Comparison of ENCODE assay signal across 22 cellular contexts in genomic region chr10:85976267-85976793, GRCh38.
"Had no signal": no experiment of that assay in that cellular context is flagged by ENCODE, and none has a peak within 500 bp of the region (broad histone marks: within the 10 kb centered on the region; RNA-seq: fewer than 3 reads in every experiment).

No MANE protein-coding gene starts in this region.

- H2AFZ ChIP-seq: parathyroid adenoma had no signal

- H3K9me3 ChIP-seq: vagina had no signal

- H3K4me3 Mint-ChIP-seq: activated B cell treated with CpG ODN at 0.5 μM for 24 hours; activated naive CD8-positive, alpha-beta T cell treated with anti-CD3 and anti-CD28 coated beads, Interleukin-2, amount 10 ng/mL, durations not matched to agents 7 days and 5 days; brain; central memory CD8-positive, alpha-beta T cell; naive B cell; stimulated activated naive B cell treated with anti-CD40 and anti-IgM and Interleukin-4, amounts not matched to agents 10 μg/mL and 1 μg/mL and 100 μg/mL, for 72 hours had no signal

- H3K9me3 Mint-ChIP-seq: central memory CD8-positive, alpha-beta T cell had no signal

- H3K4me1 Mint-ChIP-seq: activated B cell treated with CpG ODN at 0.5 μM for 24 hours; activated naive CD8-positive, alpha-beta T cell treated with anti-CD3 and anti-CD28 coated beads, Interleukin-2, amount 10 ng/mL, durations not matched to agents 7 days and 5 days; brain; central memory CD8-positive, alpha-beta T cell; naive B cell; stimulated activated naive B cell treated with anti-CD40 and anti-IgM and Interleukin-4, amounts not matched to agents 10 μg/mL and 1 μg/mL and 100 μg/mL, for 72 hours had no signal

- H3K4me3 ChIP-seq: coronary artery, heart left ventricle, left lung, tibial nerve, vagina had no signal

- H3K36me3 ChIP-seq: heart left ventricle, left lung, tibial nerve, vagina had no signal

- H3K27ac ChIP-seq: coronary artery, foreskin keratinocyte, heart left ventricle, left lung, parathyroid adenoma, tibial nerve, vagina had no signal

- H3K27me3 Mint-ChIP-seq: activated naive CD8-positive, alpha-beta T cell treated with anti-CD3 and anti-CD28 coated beads, Interleukin-2, amount 10 ng/mL, durations not matched to agents 7 days and 5 days; brain had no signal

- H3K4me1 ChIP-seq: heart left ventricle, left lung, parathyroid adenoma, tibial nerve, vagina had no signal

- H3K79me2 ChIP-seq: parathyroid adenoma had no signal

- FAIRE-seq: endothelial cell of umbilical vein, islet of Langerhans had no signal

- H3K27ac Mint-ChIP-seq: activated B cell treated with CpG ODN at 0.5 μM for 24 hours; activated naive CD8-positive, alpha-beta T cell treated with anti-CD3 and anti-CD28 coated beads, Interleukin-2, amount 10 ng/mL, durations not matched to agents 7 days and 5 days; brain; naive B cell; stimulated activated naive B cell treated with anti-CD40 and anti-IgM and Interleukin-4, amounts not matched to agents 10 μg/mL and 1 μg/mL and 100 μg/mL, for 72 hours had no signal

- H3K27me3 ChIP-seq: foreskin keratinocyte, heart left ventricle, left lung, tibial nerve, vagina had no signal

- ATAC-seq: foreskin keratinocyte; heart left ventricle; left lung; stimulated activated naive B cell treated with anti-CD40 and anti-IgM and Interleukin-4, amounts not matched to agents 10 μg/mL and 1 μg/mL and 100 μg/mL, for 72 hours had no signal

- H3K9ac ChIP-seq: parathyroid adenoma had no signal

- H3K36me3 Mint-ChIP-seq: activated naive CD8-positive, alpha-beta T cell treated with anti-CD3 and anti-CD28 coated beads, Interleukin-2, amount 10 ng/mL, durations not matched to agents 7 days and 5 days; brain; stimulated activated naive B cell treated with anti-CD40 and anti-IgM and Interleukin-4, amounts not matched to agents 10 μg/mL and 1 μg/mL and 100 μg/mL, for 72 hours had no signal

- DNase-seq: activated B cell treated with CpG ODN at 0.5 μM for 24 hours; activated CD4-positive, alpha-beta T cell treated with anti-CD3 and anti-CD28 coated beads for 48 hours; activated gamma-delta T cell treated with Interleukin-2 at 50 U/mL for 16 hours; activated naive CD8-positive, alpha-beta T cell treated with anti-CD3 and anti-CD28 coated beads, Interleukin-2, amount 10 ng/mL, durations not matched to agents 7 days and 5 days; effector CD4-positive, alpha-beta T cell; foreskin keratinocyte; heart left ventricle; left lung; mammary epithelial cell; naive B cell; stimulated activated CD4-positive, alpha-beta T cell treated with anti-CD3 and anti-CD28 coated beads, Interleukin-2, amount 100 ng/mL, for 48 hours; stimulated activated naive B cell treated with anti-CD40 and anti-IgM and Interleukin-4, amounts not matched to agents 10 μg/mL and 1 μg/mL and 100 μg/mL, for 72 hours; substantia nigra; T-helper 2 cell had no signal
